In the genomic region with DNA sequence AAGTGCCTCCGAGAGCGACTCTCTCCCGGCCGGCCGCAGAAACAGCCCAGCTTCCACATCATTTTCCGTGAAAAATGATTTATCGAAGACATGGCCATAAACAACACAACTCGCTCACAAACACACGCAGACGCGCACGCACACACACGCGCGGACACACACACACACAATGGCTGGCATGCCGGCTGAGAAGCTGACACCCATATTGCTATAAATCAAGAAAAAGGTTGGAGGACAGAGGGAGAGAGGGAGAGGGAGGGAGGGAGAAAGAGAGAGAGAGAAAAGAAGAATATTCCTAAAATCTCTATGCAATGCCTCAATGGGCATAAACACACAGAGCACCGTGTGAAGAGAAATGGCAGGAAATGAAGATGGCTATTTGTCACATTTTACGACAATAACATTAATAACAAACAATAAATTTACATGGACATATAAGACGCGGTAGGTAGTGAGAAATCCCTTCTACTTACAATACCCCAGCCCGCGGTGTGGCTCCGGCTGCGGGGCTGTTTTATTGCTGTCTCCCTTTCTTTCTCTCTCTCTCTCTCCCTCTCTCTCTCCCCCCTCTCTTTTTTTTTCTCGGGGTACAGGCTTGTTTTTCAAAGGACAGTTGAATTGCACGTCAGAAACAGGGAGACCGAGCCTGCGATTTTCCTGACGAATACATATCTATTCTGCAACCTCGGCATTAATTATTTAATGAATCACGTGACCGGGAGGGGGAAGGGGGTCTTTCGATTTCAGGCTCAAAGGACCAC, we compare ENCODE assay signal across 14 cellular contexts. TPM values are rescaled to one million over a fixed set of nuclear protein-coding genes. Genes with fewer than 3 reads are reported as not detected.
DNase-seq lines count a peak whose midpoint lies in the region; ATAC-seq and TF ChIP-seq lines count a peak whose summit lies in the region.
"Had no signal": no experiment of that assay in that cellular context is flagged by ENCODE, and none has a peak within 500 bp of the region (broad histone marks: within the 10 kb centered on the region; RNA-seq: fewer than 3 reads in every experiment).

No MANE protein-coding gene starts in this region.

- H3K27me3 ChIP-seq in stomach = peaks cover 0 to 100% (median 47%) of the 10 kb centered on the region in 3 donors
- peaks cover 99% of the 10 kb centered on the region for H3K27me3 ChIP-seq in H7 (ENCODE audit: control insufficient read depth, insufficient read depth, low read length)

- DNase-seq in activated T-cell treated with anti-CD3 and anti-CD28 coated beads, Interleukin-2, amount 50 U/mL, for 72 hours = no peak
- no peak for DNase-seq in activated T-cell treated with anti-CD3 and anti-CD28 coated beads, Interleukin-2, amount 50 U/mL, for 1 hour
- no peak for DNase-seq in activated T-helper 1 cell treated with anti-CD3 and anti-CD28 coated beads, Interleukin-12 subunit alpha, Interleukin-12 subunit beta, Interleukin-2, Interleukin-4 antibody, amounts not matched to agents 30 ng/mL and 10 ng/mL and 1 ng/mL, durations not matched to agents 14 hours and 24 hours and 36 hours (ENCODE audit: low spot score)
- DNase-seq in fibroblast of mammary gland (ENCODE audit: low read depth) (no peak), stomach (no peak), omental fat pad (ENCODE audit: low spot score) (no peak), H7 (no peak)
- DNase-seq: AML-193; stimulated activated CD4-positive, alpha-beta T cell treated with anti-CD3 and anti-CD28 coated beads, Interleukin-15, amount 100 ng/mL, for 24 hours had no signal

- peak overlapping the region; percentile 14 to 95 (median 93) for H3K27ac ChIP-seq in stomach
- H3K27ac ChIP-seq: RWPE1, VCaP had no signal

- TF ChIP-seq EP300 in stomach (IDR thresholded peaks at IDR 0.05) = no peak

- no peak for ATAC-seq in activated T-cell treated with anti-CD3 and anti-CD28 coated beads, Interleukin-2, amount 50 U/mL, for 72 hours (replicated peaks in 1 of 2)
- ATAC-seq in HG03025 (IDR thresholded peaks at IDR 0.05; ENCODE audit: low FRiP score, unreplicated experiment) (no peak), omental fat pad (ENCODE audit: low FRiP score) (no peak)

- H3K4me3 Mint-ChIP-seq in activated T-cell treated with anti-CD3 and anti-CD28 coated beads, Interleukin-2, amount 50 U/mL, for 72 hours = peak overlapping the region; percentile 4 to 53
- H3K4me3 Mint-ChIP-seq in activated T-helper 1 cell treated with anti-CD3 and anti-CD28 coated beads, Interleukin-12 subunit alpha, Interleukin-12 subunit beta, Interleukin-2, Interleukin-4 antibody, amounts not matched to agents 30 ng/mL and 10 ng/mL and 1 ng/mL, durations not matched to agents 14 hours and 24 hours and 36 hours = peak overlapping the region; percentile 71

- peaks cover 2% of the 10 kb centered on the region for H3K27me3 Mint-ChIP-seq in activated T-cell treated with anti-CD3 and anti-CD28 coated beads, Interleukin-2, amount 50 U/mL, for 72 hours (ENCODE audit: low read depth)
- peaks cover 15% of the 10 kb centered on the region for H3K27me3 Mint-ChIP-seq in activated T-helper 1 cell treated with anti-CD3 and anti-CD28 coated beads, Interleukin-12 subunit alpha, Interleukin-12 subunit beta, Interleukin-2, Interleukin-4 antibody, amounts not matched to agents 30 ng/mL and 10 ng/mL and 1 ng/mL, durations not matched to agents 14 hours and 24 hours and 36 hours (ENCODE audit: insufficient read depth)

- WGBS in stomach, 5 donors = 15 to 21% (median 19%) methylated on average over 33 of the region's 33 CpGs

- H3K4me3 ChIP-seq in fibroblast of mammary gland (ENCODE audit: control insufficient read depth, low read depth, low read length) = peak overlapping the region; percentile 26
- H3K4me3 ChIP-seq in stomach = peak overlapping the region; percentile 27 to 57 (median 34)
- H3K4me3 ChIP-seq in H7 (ENCODE audit: insufficient read depth, low read depth, low read length) = no peak overlapping the region

- H3K36me3 Mint-ChIP-seq in activated T-cell treated with anti-CD3 and anti-CD28 coated beads, Interleukin-2, amount 50 U/mL, for 72 hours (ENCODE audit: insufficient read depth in 2 of 2) = no peaks in the 10 kb centered on the region
- peaks cover 25% of the 10 kb centered on the region for H3K36me3 Mint-ChIP-seq in activated T-helper 1 cell treated with anti-CD3 and anti-CD28 coated beads, Interleukin-12 subunit alpha, Interleukin-12 subunit beta, Interleukin-2, Interleukin-4 antibody, amounts not matched to agents 30 ng/mL and 10 ng/mL and 1 ng/mL, durations not matched to agents 14 hours and 24 hours and 36 hours (ENCODE audit: low read depth)

- no peaks in the 10 kb centered on the region for H3K36me3 ChIP-seq in stomach
- no peaks in the 10 kb centered on the region for H3K36me3 ChIP-seq in H7 (replicated peaks; ENCODE audit: control insufficient read depth, insufficient read depth, low read length)

- TF ChIP-seq POLR2A in stomach (IDR thresholded peaks at IDR 0.05) = no peak

- peaks cover 4% of the 10 kb centered on the region for H3K4me1 Mint-ChIP-seq in activated T-cell treated with anti-CD3 and anti-CD28 coated beads, Interleukin-2, amount 50 U/mL, for 72 hours (ENCODE audit: low read depth)
- peaks cover 11% of the 10 kb centered on the region for H3K4me1 Mint-ChIP-seq in activated T-helper 1 cell treated with anti-CD3 and anti-CD28 coated beads, Interleukin-12 subunit alpha, Interleukin-12 subunit beta, Interleukin-2, Interleukin-4 antibody, amounts not matched to agents 30 ng/mL and 10 ng/mL and 1 ng/mL, durations not matched to agents 14 hours and 24 hours and 36 hours (ENCODE audit: low read depth)

- H3K27ac Mint-ChIP-seq in activated T-cell treated with anti-CD3 and anti-CD28 coated beads, Interleukin-2, amount 50 U/mL, for 72 hours = no peak overlapping the region
- no peak overlapping the region for H3K27ac Mint-ChIP-seq in activated T-helper 1 cell treated with anti-CD3 and anti-CD28 coated beads, Interleukin-12 subunit alpha, Interleukin-12 subunit beta, Interleukin-2, Interleukin-4 antibody, amounts not matched to agents 30 ng/mL and 10 ng/mL and 1 ng/mL, durations not matched to agents 14 hours and 24 hours and 36 hours
- H3K27ac Mint-ChIP-seq: activated T-helper 2 cell treated with anti-CD3 and anti-CD28 coated beads, Interferon-gamma antibody, Interleukin-2, Interleukin-4, amounts not matched to agents 10 μg/mL and 5 μg/mL and 100 μg/mL, durations not matched to agents 14 hours and 24 hours and 36 hours had no signal

- intact Hi-C loops in activated T-helper 1 cell treated with anti-CD3 and anti-CD28 coated beads, Interleukin-12 subunit alpha, Interleukin-12 subunit beta, Interleukin-2, Interleukin-4 antibody, amounts not matched to agents 30 ng/mL and 10 ng/mL and 1 ng/mL, durations not matched to agents 14 hours and 24 hours and 36 hours (cut with micrococcal nuclease) = no loop called here
- intact Hi-C loops in stomach (cut with DNase I; ENCODE audit: low total_unique reads) = no loop called here

- H3K9me3 ChIP-seq in stomach = no peaks in the 10 kb centered on the region

- TF ChIP-seq CTCF in fibroblast of mammary gland (conservative IDR thresholded peaks at IDR 0.05; ENCODE audit: control insufficient read depth, insufficient read depth, low read depth, low read length) = no peak
- no peak for TF ChIP-seq CTCF in stomach (IDR thresholded peaks at IDR 0.05)
- TF ChIP-seq CTCF in omental fat pad (IDR thresholded peaks at IDR 0.05) = no peak

- H3K4me1 ChIP-seq in stomach = peaks cover 18 to 94% (median 59%) of the 10 kb centered on the region in 4 donors

- H3K9me3 Mint-ChIP-seq in activated T-cell treated with anti-CD3 and anti-CD28 coated beads, Interleukin-2, amount 50 U/mL, for 72 hours = no peaks in the 10 kb centered on the region
- H3K9me3 Mint-ChIP-seq in activated T-helper 1 cell treated with anti-CD3 and anti-CD28 coated beads, Interleukin-12 subunit alpha, Interleukin-12 subunit beta, Interleukin-2, Interleukin-4 antibody, amounts not matched to agents 30 ng/mL and 10 ng/mL and 1 ng/mL, durations not matched to agents 14 hours and 24 hours and 36 hours = no peaks in the 10 kb centered on the region
- H3K9me3 Mint-ChIP-seq: activated T-helper 2 cell treated with anti-CD3 and anti-CD28 coated beads, Interferon-gamma antibody, Interleukin-2, Interleukin-4, amounts not matched to agents 10 μg/mL and 5 μg/mL and 100 μg/mL, durations not matched to agents 14 hours and 24 hours and 36 hours had no signal

RNA-seq across cellular contexts. Expression of a gene that starts 9.5 kb away (rescaled TPM):
- total RNA-seq in activated T-cell treated with anti-CD3 and anti-CD28 coated beads, Interleukin-2, amount 50 U/mL, for 72 hours = 1 to 10 TPM; 1.9 to 3.3 TPM
- 3.8 and 4.2 TPM in 2 replicates for total RNA-seq in activated T-helper 1 cell treated with anti-CD3 and anti-CD28 coated beads, Interleukin-12 subunit alpha, Interleukin-12 subunit beta, Interleukin-2, Interleukin-4 antibody, amounts not matched to agents 30 ng/mL and 10 ng/mL and 1 ng/mL, durations not matched to agents 14 hours and 24 hours and 36 hours
- total RNA-seq in stomach = 1 to 10 TPM in 1 of 5 donors, under 1 TPM in 2, not detected in 2; 0.45 to 5.1 (median 0.58) TPM
- polyA plus RNA-seq in stomach = 1 to 10 TPM; 1.7 to 4.6 (median 2.6) TPM
- total RNA-seq in omental fat pad = 1 to 10 TPM; 1.6 to 8.7 (median 3.4) TPM
- total RNA-seq in H7 (2014; rRNA removed; shearing (Covaris generic)) = 0.03 TPM in 1 of 2 replicates, not detected in the other
- polyA plus RNA-seq: neural cell had no signal

RNA-seq across cellular contexts. Expression of a gene that starts 21.4 kb away (rescaled TPM):
- total RNA-seq in activated T-cell treated with anti-CD3 and anti-CD28 coated beads, Interleukin-2, amount 50 U/mL, for 72 hours = 1 to 10 TPM; 2.9 to 8.1 TPM
- 2.5 and 2.8 TPM in 2 replicates for total RNA-seq in activated T-helper 1 cell treated with anti-CD3 and anti-CD28 coated beads, Interleukin-12 subunit alpha, Interleukin-12 subunit beta, Interleukin-2, Interleukin-4 antibody, amounts not matched to agents 30 ng/mL and 10 ng/mL and 1 ng/mL, durations not matched to agents 14 hours and 24 hours and 36 hours
- 10 to 100 TPM in 4 of 5 donors, 1 to 10 TPM in 1; 6.1 to 77.6 (median 17.0) TPM for total RNA-seq in stomach
- polyA plus RNA-seq in stomach = 1 to 10 TPM; 2.8 to 9.5 (median 3.8) TPM
- total RNA-seq in omental fat pad = 10 to 100 TPM in 2 of 4 donors, 1 to 10 TPM in 2; 4.8 to 30.3 (median 10.6) TPM
- 4.5 and 6.8 TPM in 2 replicates for total RNA-seq in H7 (2014; rRNA removed; shearing (Covaris generic))
- polyA plus RNA-seq: neural cell had no signal

RNA-seq across cellular contexts. Expression of a gene that starts 23.8 kb away (rescaled TPM):
- total RNA-seq in activated T-cell treated with anti-CD3 and anti-CD28 coated beads, Interleukin-2, amount 50 U/mL, for 72 hours = 10 to 100 TPM; 18.1 to 37.7 TPM
- total RNA-seq in activated T-helper 1 cell treated with anti-CD3 and anti-CD28 coated beads, Interleukin-12 subunit alpha, Interleukin-12 subunit beta, Interleukin-2, Interleukin-4 antibody, amounts not matched to agents 30 ng/mL and 10 ng/mL and 1 ng/mL, durations not matched to agents 14 hours and 24 hours and 36 hours = 32.5 and 32.8 TPM in 2 replicates
- 10 to 100 TPM in 3 of 5 donors, 1 to 10 TPM in 2; 6.7 to 83.0 (median 10.5) TPM for total RNA-seq in stomach
- 10 to 100 TPM; 11.3 to 22.2 (median 13.4) TPM for polyA plus RNA-seq in stomach
- 10 to 100 TPM in 3 of 4 donors, 1 to 10 TPM in 1; 9.7 to 35.2 (median 16.3) TPM for total RNA-seq in omental fat pad
- total RNA-seq in H7 (2014; rRNA removed; shearing (Covaris generic)) = 11.8 and 16.1 TPM in 2 replicates
- polyA plus RNA-seq: neural cell had no signal

RNA-seq across cellular contexts. Expression of a gene that starts 24.9 kb away (rescaled TPM):
- not detected for total RNA-seq in activated T-cell treated with anti-CD3 and anti-CD28 coated beads, Interleukin-2, amount 50 U/mL, for 72 hours
- 0.10 TPM in 1 of 2 replicates, not detected in the other for total RNA-seq in activated T-helper 1 cell treated with anti-CD3 and anti-CD28 coated beads, Interleukin-12 subunit alpha, Interleukin-12 subunit beta, Interleukin-2, Interleukin-4 antibody, amounts not matched to agents 30 ng/mL and 10 ng/mL and 1 ng/mL, durations not matched to agents 14 hours and 24 hours and 36 hours
- total RNA-seq in stomach (10 to 100 TPM in 2 of 5 donors, under 1 TPM in 2, not detected in 1; 0.43 to 50.4 (median 6.2) TPM), omental fat pad (1 to 10 TPM in 2 of 4 donors, under 1 TPM in 2; 0.72 to 3.3 (median 1.4) TPM)
- 1 to 10 TPM; 2.2 to 2.7 (median 2.4) TPM for polyA plus RNA-seq in stomach
- not detected in 2 replicates for total RNA-seq in H7 (2014; rRNA removed; shearing (Covaris generic))
- total RNA-seq: activated T-helper 2 cell treated with anti-CD3 and anti-CD28 coated beads, Interferon-gamma antibody, Interleukin-2, Interleukin-4, amounts not matched to agents 10 μg/mL and 5 μg/mL and 100 μg/mL, durations not matched to agents 14 hours and 24 hours and 36 hours had no signal
- polyA plus RNA-seq: neural cell had no signal

RNA-seq across cellular contexts. Expression of a gene that starts 36.1 kb away (rescaled TPM):
- total RNA-seq in activated T-cell treated with anti-CD3 and anti-CD28 coated beads, Interleukin-2, amount 50 U/mL, for 72 hours = under 1 TPM; 0.24 to 0.51 TPM
- total RNA-seq in activated T-helper 1 cell treated with anti-CD3 and anti-CD28 coated beads, Interleukin-12 subunit alpha, Interleukin-12 subunit beta, Interleukin-2, Interleukin-4 antibody, amounts not matched to agents 30 ng/mL and 10 ng/mL and 1 ng/mL, durations not matched to agents 14 hours and 24 hours and 36 hours = 0.71 and 0.99 TPM in 2 replicates
- 100 to 1,000 TPM in 1 of 5 donors, 10 to 100 TPM in 3, 1 to 10 TPM in 1; 4.2 to 150 (median 11.9) TPM for total RNA-seq in stomach
- polyA plus RNA-seq in stomach = 10 to 100 TPM in 1 of 3 donors, 1 to 10 TPM in 2; 5.7 to 10.2 (median 7.8) TPM
- total RNA-seq in omental fat pad = 10 to 100 TPM in 3 of 4 donors, 1 to 10 TPM in 1; 9.2 to 22.7 (median 15.5) TPM
- not detected in 2 replicates for total RNA-seq in H7 (2014; rRNA removed; shearing (Covaris generic))
- polyA plus RNA-seq: neural cell had no signal
